ENCODE assay signal across 8 cellular contexts in the genomic region with DNA sequence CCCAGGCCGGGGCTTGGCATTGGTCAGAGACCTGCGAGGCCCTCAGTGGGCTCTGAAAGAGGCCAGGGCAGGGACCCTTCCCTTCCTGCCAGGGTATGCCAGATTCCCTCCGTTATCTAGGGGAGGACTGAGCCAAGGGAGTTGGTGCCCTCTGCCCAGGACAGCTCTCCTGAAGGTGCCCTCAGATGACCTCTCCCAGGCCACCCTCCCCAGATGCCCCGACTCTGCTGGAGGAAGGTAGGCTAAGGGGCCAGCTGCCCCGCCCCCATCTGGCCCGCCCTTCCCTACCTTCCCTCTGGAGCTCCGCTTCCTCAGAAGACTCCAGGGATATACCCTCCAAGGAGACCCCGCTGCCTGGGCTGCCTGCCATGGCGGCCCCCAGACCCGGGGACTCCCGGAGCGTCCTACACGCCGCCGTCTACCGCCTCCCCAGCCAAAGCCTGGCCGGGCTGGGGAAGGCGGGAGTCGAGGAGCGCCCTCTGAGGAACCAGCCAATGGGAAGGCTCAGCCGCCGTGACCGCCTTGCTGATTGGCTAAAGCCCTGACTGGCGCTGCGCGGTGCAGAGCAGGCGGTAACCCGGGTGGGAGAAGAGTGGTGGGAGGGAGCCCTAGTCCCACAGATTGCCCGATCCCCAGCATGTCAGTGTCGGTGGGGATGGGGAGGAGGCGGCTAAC. TPM values are rescaled to one million over a fixed set of nuclear protein-coding genes. Genes with fewer than 3 reads are reported as not detected.
DNase-seq lines count a peak whose midpoint lies in the region; ATAC-seq and TF ChIP-seq lines count a peak whose summit lies in the region.

No MANE protein-coding gene starts in this region.

- peak overlapping the region in 7 of 59 donors; percentile 4 to 59 (median 19) for H3K27ac ChIP-seq in dorsolateral prefrontal cortex
- no peak overlapping the region for H3K27ac ChIP-seq in right lobe of liver

- H3K9me3 ChIP-seq in right lobe of liver, result no peaks in the 10 kb centered on the region

- no peak overlapping the region for H3K27ac Mint-ChIP-seq in activated CD4-positive, alpha-beta memory T cell treated with anti-CD3 and anti-CD28 coated beads for 36 hours

- H3K4me1 Mint-ChIP-seq in activated CD4-positive, alpha-beta memory T cell treated with anti-CD3 and anti-CD28 coated beads for 36 hours (ENCODE audit: low read depth), result peaks cover 7% of the 10 kb centered on the region

- no peaks in the 10 kb centered on the region for H3K36me3 Mint-ChIP-seq in activated CD4-positive, alpha-beta memory T cell treated with anti-CD3 and anti-CD28 coated beads for 36 hours

- POLR2A ChIA-PET in activated CD4-positive, alpha-beta memory T cell treated with anti-CD3 and anti-CD28 coated beads for 36 hours (lab: Charles Lee), result interaction anchor here (0.9 kb wide), 1 partner anchor 25 kb away, joined by 3 read pairs; no protein-coding TSS in a partner anchor

- DNase-seq in DMS79 treated with DMSO at 0.1 percent for 48 hours (lab: John Stamatoyannopoulos, UW) (peak; percentile 76), NCI-H69 (lab: John Stamatoyannopoulos, UW) (peak; percentile 90), dorsolateral prefrontal cortex (peak; percentile 85 to 94 (median 90)), right lobe of liver (peak; percentile 61 to 72 (median 72))
- DNase-seq in activated CD4-positive, alpha-beta memory T cell treated with anti-CD3 and anti-CD28 coated beads for 36 hours, result peak; percentile 90
- peak; percentile 73 for DNase-seq in stimulated activated CD4-positive, alpha-beta T cell treated with anti-CD3 and anti-CD28 coated beads, Interleukin-2, amount 100 ng/mL, for 4 hours (ENCODE audit: low read depth)

- intact Hi-C loops in activated CD4-positive, alpha-beta memory T cell treated with anti-CD3 and anti-CD28 coated beads for 36 hours (cut with micrococcal nuclease), result no loop called here
- intact Hi-C loops in dorsolateral prefrontal cortex (cut with DNase I) (no loop called here), right lobe of liver (cut with DNase I) (loop anchor here in 1 of 2 donors (10.0 kb wide), 1 partner anchor 94 kb away; no protein-coding TSS in a partner anchor)

- H3K4me1 ChIP-seq in right lobe of liver, result no peaks in the 10 kb centered on the region

- TF ChIP-seq CTCF in dorsolateral prefrontal cortex (IDR thresholded peaks at IDR 0.05 in 54 of 56, conservative IDR thresholded peaks at IDR 0.05 in 2 of 56; ENCODE audit: low read depth in 1 of 56, partially characterized antibody in 56 of 56), result peak in 1 of 56 donors; percentile 15
- no peak for TF ChIP-seq CTCF in right lobe of liver (IDR thresholded peaks at IDR 0.05)

- no peak for TF ChIP-seq POLR2A in right lobe of liver (IDR thresholded peaks at IDR 0.05)

- H3K27me3 ChIP-seq in dorsolateral prefrontal cortex (no peaks in the 10 kb centered on the region), right lobe of liver (no peaks in the 10 kb centered on the region)

- H3K36me3 ChIP-seq in right lobe of liver, result no peaks in the 10 kb centered on the region

- ATAC-seq in HG03432 (IDR thresholded peaks at IDR 0.05; ENCODE audit: unreplicated experiment) (peak; percentile 53), right lobe of liver (peak; percentile 78 to 94 (median 90)), HG03159 (IDR thresholded peaks at IDR 0.05; ENCODE audit: unreplicated experiment) (no peak)

- peaks cover 2% of the 10 kb centered on the region for H3K27me3 Mint-ChIP-seq in activated CD4-positive, alpha-beta memory T cell treated with anti-CD3 and anti-CD28 coated beads for 36 hours

- H3K9me3 Mint-ChIP-seq in activated CD4-positive, alpha-beta memory T cell treated with anti-CD3 and anti-CD28 coated beads for 36 hours, result no peaks in the 10 kb centered on the region

- peak overlapping the region; percentile 28 to 72 (median 55) for H3K4me3 ChIP-seq in dorsolateral prefrontal cortex
- peak overlapping the region; percentile 16 to 36 (median 25) for H3K4me3 ChIP-seq in right lobe of liver

- CTCF ChIA-PET in activated CD4-positive, alpha-beta memory T cell treated with anti-CD3 and anti-CD28 coated beads for 36 hours (lab: Charles Lee), result interaction anchor here (4.2 to 11.7 kb wide), 2 partner anchors 9 to 21 kb away, joined by 20 to 60 read pairs; no protein-coding TSS in a partner anchor

- 2% methylated on average over 7 of the region's 31 CpGs for WGBS in right lobe of liver (ENCODE audit: insufficient coverage, low coverage, low lambda C conversion rate, missing lambda C conversion rate)

- peak overlapping the region; percentile 69 for H3K4me3 Mint-ChIP-seq in activated CD4-positive, alpha-beta memory T cell treated with anti-CD3 and anti-CD28 coated beads for 36 hours

RNA-seq across cellular contexts. Expression of gene MPP2, which starts 7.0 kb away (rescaled TPM):
- 1 to 10 TPM; 1.8 to 2.0 TPM for total RNA-seq in activated CD4-positive, alpha-beta memory T cell treated with anti-CD3 and anti-CD28 coated beads for 36 hours
- total RNA-seq in dorsolateral prefrontal cortex (10 to 100 TPM; 41.7 to 92.6 (median 64.0) TPM), right lobe of liver (1 to 10 TPM in 1 of 6 experiments, under 1 TPM in 2, not detected in 3; 0.13 to 1.2 (median 0.18) TPM)

RNA-seq across cellular contexts. Expression of gene PPY, which starts 42.0 kb away (rescaled TPM):
- total RNA-seq in activated CD4-positive, alpha-beta memory T cell treated with anti-CD3 and anti-CD28 coated beads for 36 hours, result under 1 TPM in 1 of 2 experiments, not detected in 1; 0.90 TPM
- total RNA-seq in dorsolateral prefrontal cortex, result not detected
- not detected for total RNA-seq in right lobe of liver

RNA-seq across cellular contexts. Expression of gene CD300LG, which starts 53.3 kb away (rescaled TPM):
- total RNA-seq in activated CD4-positive, alpha-beta memory T cell treated with anti-CD3 and anti-CD28 coated beads for 36 hours, result not detected
- under 1 TPM in 13 of 120 experiments, not detected in 107; 0.17 to 0.74 (median 0.35) TPM for total RNA-seq in dorsolateral prefrontal cortex
- under 1 TPM in 5 of 6 experiments, not detected in 1; 0.12 to 0.73 (median 0.55) TPM for total RNA-seq in right lobe of liver

RNA-seq across cellular contexts. Expression of gene PYY, which starts 53.4 kb away (rescaled TPM):
- total RNA-seq in activated CD4-positive, alpha-beta memory T cell treated with anti-CD3 and anti-CD28 coated beads for 36 hours, result not detected
- total RNA-seq in dorsolateral prefrontal cortex (1 to 10 TPM in 2 of 120 experiments, under 1 TPM in 7, not detected in 111; 0.29 to 1.1 (median 0.59) TPM), right lobe of liver (not detected)

Comparison
In these comparisons a context has a peak if more than half of its experiments do, and no peak if none do; other contexts are left out.
1. RNA of gene MPP2, which starts 7.0 kb away (total RNA-seq): 41.7 to 92.6 TPM in dorsolateral prefrontal cortex; 1.8 to 2.0 TPM in activated CD4-positive, alpha-beta memory T cell treated with anti-CD3 and anti-CD28 coated beads for 36 hours and 0.13 to 1.2 TPM in right lobe of liver; every median in the first group is over 10 times any median in the second.
2. Peak in every context shown above with its lines, with median percentiles within 50 percentile points of each other: DNase-seq.